ENCODE assay signal across 21 cellular contexts in the genomic region with DNA sequence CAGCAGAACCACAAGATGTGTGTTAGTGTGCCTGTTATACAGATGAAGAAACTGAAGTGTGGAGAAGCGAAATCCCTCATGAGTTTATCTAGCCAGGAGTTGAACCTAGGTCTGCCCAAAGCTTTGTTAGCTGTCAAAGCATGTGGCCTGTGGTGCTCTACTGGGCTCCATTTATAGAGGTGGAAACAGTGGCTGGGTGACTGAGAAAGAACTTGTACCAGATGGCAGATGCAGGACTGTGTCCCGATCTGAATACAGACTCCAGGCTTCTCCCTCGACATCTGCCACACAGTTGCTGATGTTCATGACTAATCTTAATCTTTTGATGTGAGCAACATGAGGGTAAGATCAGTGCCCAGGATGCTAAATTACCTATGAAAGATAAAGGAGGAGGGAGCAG.
"Had no signal": no experiment of that assay in that cellular context is flagged by ENCODE, and none has a peak within 500 bp of the region (broad histone marks: within the 10 kb centered on the region; RNA-seq: fewer than 3 reads in every experiment).

No MANE protein-coding gene starts in this region.

- H3K4me1 ChIP-seq: esophagus squamous epithelium had no signal

- H3K27ac Mint-ChIP-seq: activated CD8-positive, alpha-beta T cell treated with anti-CD3 and anti-CD28 coated beads, Interleukin-2, amount 10 ng/mL, durations not matched to agents 7 days and 5 days; activated naive CD8-positive, alpha-beta T cell; activated T-cell treated with anti-CD3 and anti-CD28 coated beads, Interleukin-2, amount 50 U/mL, for 72 hours; naive thymus-derived CD8-positive, alpha-beta T cell; WTC11 had no signal

- H3K4me3 Mint-ChIP-seq: activated CD8-positive, alpha-beta T cell treated with anti-CD3 and anti-CD28 coated beads, Interleukin-2, amount 10 ng/mL, durations not matched to agents 7 days and 5 days; activated naive CD8-positive, alpha-beta T cell; activated T-cell treated with anti-CD3 and anti-CD28 coated beads, Interleukin-2, amount 50 U/mL, for 72 hours; brain; central memory CD8-positive, alpha-beta T cell; naive thymus-derived CD8-positive, alpha-beta T cell; type B pancreatic cell; WTC11 had no signal

- H3K27me3 Mint-ChIP-seq: brain; central memory CD8-positive, alpha-beta T cell had no signal

- H3K27ac ChIP-seq: esophagus squamous epithelium had no signal

- H3K36me3 ChIP-seq: esophagus squamous epithelium had no signal

- H3K9me3 Mint-ChIP-seq: activated T-cell treated with anti-CD3 and anti-CD28 coated beads, Interleukin-2, amount 50 U/mL, for 72 hours; brain; central memory CD8-positive, alpha-beta T cell; naive thymus-derived CD8-positive, alpha-beta T cell; type B pancreatic cell had no signal

- ATAC-seq: activated CD8-positive, alpha-beta T cell treated with anti-CD3 and anti-CD28 coated beads, Interleukin-2, amount 10 ng/mL, durations not matched to agents 7 days and 5 days; activated T-cell treated with anti-CD3 and anti-CD28 coated beads, Interleukin-2, amount 50 U/mL, for 72 hours; left lobe of liver; naive thymus-derived CD8-positive, alpha-beta T cell; WTC11 had no signal

- H3K9me3 ChIP-seq: esophagus squamous epithelium had no signal

- H3K4me1 Mint-ChIP-seq: central memory CD8-positive, alpha-beta T cell; WTC11 had no signal

- H3K36me3 Mint-ChIP-seq: activated naive CD8-positive, alpha-beta T cell; brain; naive thymus-derived CD8-positive, alpha-beta T cell; type B pancreatic cell; WTC11 had no signal

- H3K4me3 ChIP-seq: esophagus squamous epithelium had no signal

- DNase-seq: activated CD4-positive, alpha-beta T cell treated with anti-CD3 and anti-CD28 coated beads for 48 hours; activated CD8-positive, alpha-beta memory T cell treated with anti-CD3 and anti-CD28 coated beads, Interleukin-2, amount 50 U/mL, for 48 hours; activated CD8-positive, alpha-beta T cell treated with anti-CD3 and anti-CD28 coated beads, Interleukin-2, amount 10 ng/mL, durations not matched to agents 7 days and 5 days; activated gamma-delta T cell treated with Interleukin-2 at 50 U/mL for 16 hours; activated T-cell treated with anti-CD3 and anti-CD28 coated beads, Interleukin-2, amount 50 U/mL, for 72 hours; cortex of kidney; effector CD4-positive, alpha-beta T cell; esophagus squamous epithelium; hippocampal formation; naive thymus-derived CD8-positive, alpha-beta T cell; small intestine; stimulated activated CD4-positive, alpha-beta T cell treated with anti-CD3 and anti-CD28 coated beads, Interleukin-4, amount 100 ng/mL, for 4 hours; stimulated activated CD8-positive, alpha-beta memory T cell treated with anti-CD3 and anti-CD28 coated beads, Interleukin-4, amount 100 ng/mL, for 48 hours; stimulated activated naive CD4-positive, alpha-beta T cell treated with Interleukin-2 at 50 U/mL for 16 hours; substantia nigra had no signal
